ENCODE assay signal across 1 cellular context in genomic region chr12:46320731-46321130, GRCh38.
A peak's percentile ranks its signal among the peaks of the same experiment; 100 is the strongest.
TF ChIP-seq lines count a peak whose summit lies in the region.

No MANE protein-coding gene starts in this region.

TF ChIP-seq in H1, 55 proteins besides CTCF, POLR2A, EP300 and RAD21 (continued from another document):
- no peak for TF ChIP-seq SIX5 (IDR thresholded peaks at IDR 0.05; ENCODE audit: low read depth, low read length)
- TF ChIP-seq TEAD4 (IDR thresholded peaks at IDR 0.05; ENCODE audit: low read depth, low read length) = peak; percentile 53; the same call in 1 of the 2 replicates
TF ChIP-seq in H1: peak in this region for 1.
